8 cellular contexts compared by ENCODE assay signal in genomic region chr18:49052891-49053644, GRCh38.
DNase-seq lines count a peak whose midpoint lies in the region; ATAC-seq, FAIRE-seq and TF ChIP-seq lines count a peak whose summit lies in the region.

No MANE protein-coding gene starts in this region.

- peak overlapping the region; percentile 12 for H3K27ac Mint-ChIP-seq in activated CD8-positive, alpha-beta T cell treated with anti-CD3 and anti-CD28 coated beads for 36 hours
- H3K27ac Mint-ChIP-seq in memory B cell: peak overlapping the region; percentile 2

- H3K27me3 Mint-ChIP-seq in activated CD8-positive, alpha-beta T cell treated with anti-CD3 and anti-CD28 coated beads for 36 hours: no peaks in the 10 kb centered on the region
- no peaks in the 10 kb centered on the region for H3K27me3 Mint-ChIP-seq in memory B cell

- intact Hi-C loops in activated CD8-positive, alpha-beta T cell treated with anti-CD3 and anti-CD28 coated beads for 36 hours (cut with micrococcal nuclease): no loop called here

- H3K4me3 Mint-ChIP-seq in activated CD8-positive, alpha-beta T cell treated with anti-CD3 and anti-CD28 coated beads for 36 hours: no peak overlapping the region
- no peak overlapping the region for H3K4me3 Mint-ChIP-seq in memory B cell

- H3K27ac ChIP-seq in HL-60 (replicated peaks): peak overlapping the region; percentile 72

- POLR2A ChIA-PET in activated CD8-positive, alpha-beta T cell treated with anti-CD3 and anti-CD28 coated beads for 36 hours (lab: Charles Lee): interaction anchor here (0.7 kb wide), 1 partner anchor 1914 kb away, joined by 3 read pairs; no protein-coding TSS in a partner anchor

- peak; percentile 49 for ATAC-seq in activated CD8-positive, alpha-beta T cell treated with anti-CD3 and anti-CD28 coated beads for 36 hours
- ATAC-seq in memory B cell (ENCODE audit: low read depth) (peak; percentile 34), GM18502 (IDR thresholded peaks at IDR 0.05; ENCODE audit: poor library complexity, unreplicated experiment) (no peak), GM18520 (IDR thresholded peaks at IDR 0.05; ENCODE audit: unreplicated experiment) (no peak)

- CTCF ChIA-PET in activated CD8-positive, alpha-beta T cell treated with anti-CD3 and anti-CD28 coated beads for 36 hours (lab: Charles Lee): interaction anchor here (1.0 to 2.0 kb wide), 5 partner anchors 11 to 377 kb away, joined by 3 to 8 read pairs (median 4); no protein-coding TSS in a partner anchor

- H3K4me3 ChIP-seq in HL-60 (replicated peaks; ENCODE audit: insufficient read depth, low read length): no peak overlapping the region

- H3K36me3 Mint-ChIP-seq in activated CD8-positive, alpha-beta T cell treated with anti-CD3 and anti-CD28 coated beads for 36 hours (ENCODE audit: low read depth): peaks cover 10% of the 10 kb centered on the region
- H3K36me3 Mint-ChIP-seq in memory B cell: peaks cover 10% of the 10 kb centered on the region

- no peak for TF ChIP-seq POLR2A in GM12892 (IDR thresholded peaks at IDR 0.05; ENCODE audit: low read depth, low read length)

- H3K9me3 Mint-ChIP-seq in activated CD8-positive, alpha-beta T cell treated with anti-CD3 and anti-CD28 coated beads for 36 hours: no peaks in the 10 kb centered on the region
- no peaks in the 10 kb centered on the region for H3K9me3 Mint-ChIP-seq in memory B cell

- peaks cover 43% of the 10 kb centered on the region for H3K4me1 Mint-ChIP-seq in activated CD8-positive, alpha-beta T cell treated with anti-CD3 and anti-CD28 coated beads for 36 hours (ENCODE audit: low read depth)
- H3K4me1 Mint-ChIP-seq in memory B cell: peaks cover 18% of the 10 kb centered on the region

- H3K27me3 ChIP-seq in HL-60 (ENCODE audit: insufficient read depth, poor library complexity, severe bottlenecking): no peaks in the 10 kb centered on the region

- no peak for FAIRE-seq in GM12892 (lab: Jason Lieb, UNC)

- DNase-seq in AG08395 (ENCODE audit: low spot score): peak; percentile 87
- DNase-seq in HL-60 (ENCODE audit: low read depth in 1 of 2, low spot score in 1 of 2): peak in 1 of 2 experiments; percentile 93
- DNase-seq in activated CD8-positive, alpha-beta T cell treated with anti-CD3 and anti-CD28 coated beads for 36 hours: peak; percentile 48
- no peak for DNase-seq in memory B cell (ENCODE audit: low spot score in 2 of 2)
- no peak for DNase-seq in stimulated activated CD4-positive, alpha-beta T cell treated with anti-CD3 and anti-CD28 coated beads, Interleukin-4, amount 100 ng/mL, for 1 hour
- DNase-seq in GM12892 (ENCODE audit: insufficient read length): no peak

- TF ChIP-seq CTCF in HL-60 (IDR thresholded peaks at IDR 0.05; ENCODE audit: insufficient read depth, low read length): no peak
- TF ChIP-seq CTCF in activated CD8-positive, alpha-beta T cell treated with anti-CD3 and anti-CD28 coated beads for 36 hours (IDR thresholded peaks at IDR 0.05): no peak

Comparison
In these comparisons a context has a peak if more than half of its experiments do, and no peak if none do; other contexts are left out.
1. DNase-seq: peak in AG08395 (single experiment) and activated CD8-positive, alpha-beta T cell treated with anti-CD3 and anti-CD28 coated beads for 36 hours (single experiment); none in memory B cell (0 of 2), stimulated activated CD4-positive, alpha-beta T cell treated with anti-CD3 and anti-CD28 coated beads, Interleukin-4, amount 100 ng/mL, for 1 hour (single experiment) and GM12892 (single experiment).
2. ATAC-seq: peak in activated CD8-positive, alpha-beta T cell treated with anti-CD3 and anti-CD28 coated beads for 36 hours (single experiment) and memory B cell (single experiment); none in GM18502 (single experiment) and GM18520 (single experiment).